ENCODE assay signal across 1 cellular context in the genomic region with DNA sequence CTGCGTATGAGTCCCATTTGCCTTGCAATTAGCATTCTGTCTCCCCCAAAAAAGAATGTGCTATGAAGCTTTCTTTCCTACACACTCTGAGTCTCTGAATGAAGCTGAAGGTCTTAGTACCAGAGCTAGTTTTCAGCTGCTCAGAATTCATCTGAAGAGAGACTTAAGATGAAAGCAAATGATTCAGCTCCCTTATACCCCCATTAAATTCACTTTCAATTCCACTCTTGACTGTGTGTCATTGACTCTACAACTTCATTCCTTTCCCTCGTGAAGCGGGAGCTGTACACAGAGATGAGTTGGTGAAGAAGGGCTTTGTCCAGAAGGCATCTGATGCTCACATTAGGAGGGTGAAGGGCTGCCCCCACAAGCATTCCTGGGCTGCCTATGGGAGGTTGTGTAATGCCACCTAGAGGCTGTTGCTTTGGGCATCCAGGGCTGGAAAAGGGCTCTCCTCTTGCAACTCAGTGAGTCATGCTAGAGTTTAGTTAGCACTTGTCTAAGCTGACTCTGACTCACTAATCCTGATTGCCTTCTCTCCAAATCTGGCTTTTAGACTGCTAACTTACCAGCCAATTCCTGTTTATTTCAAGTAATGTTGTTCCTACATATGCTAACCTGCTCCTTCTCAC.
TF ChIP-seq lines count a peak whose summit lies in the region.

No MANE protein-coding gene starts in this region.

TF ChIP-seq in GM12878, 131 proteins besides CTCF, POLR2A, EP300 and RAD21:
- TF ChIP-seq RUNX3 (IDR thresholded peaks at IDR 0.05; ENCODE audit: low read length) = no peak
- no peak for TF ChIP-seq NR2C2 (IDR thresholded peaks at IDR 0.05; ENCODE audit: borderline replicate concordance, control insufficient read depth, insufficient read length, low read depth)
- TF ChIP-seq ZNF24 (IDR thresholded peaks at IDR 0.05) = no peak
- no peak for TF ChIP-seq EZH2 (IDR thresholded peaks at IDR 0.05; ENCODE audit: borderline replicate concordance, control insufficient read depth, low read depth, low read length)
- TF ChIP-seq ZZZ3 (IDR thresholded peaks at IDR 0.05; ENCODE audit: control insufficient read depth, insufficient read length, low read depth) = no peak
- TF ChIP-seq JUNB (IDR thresholded peaks at IDR 0.05) = no peak
- TF ChIP-seq, protein P1, sequence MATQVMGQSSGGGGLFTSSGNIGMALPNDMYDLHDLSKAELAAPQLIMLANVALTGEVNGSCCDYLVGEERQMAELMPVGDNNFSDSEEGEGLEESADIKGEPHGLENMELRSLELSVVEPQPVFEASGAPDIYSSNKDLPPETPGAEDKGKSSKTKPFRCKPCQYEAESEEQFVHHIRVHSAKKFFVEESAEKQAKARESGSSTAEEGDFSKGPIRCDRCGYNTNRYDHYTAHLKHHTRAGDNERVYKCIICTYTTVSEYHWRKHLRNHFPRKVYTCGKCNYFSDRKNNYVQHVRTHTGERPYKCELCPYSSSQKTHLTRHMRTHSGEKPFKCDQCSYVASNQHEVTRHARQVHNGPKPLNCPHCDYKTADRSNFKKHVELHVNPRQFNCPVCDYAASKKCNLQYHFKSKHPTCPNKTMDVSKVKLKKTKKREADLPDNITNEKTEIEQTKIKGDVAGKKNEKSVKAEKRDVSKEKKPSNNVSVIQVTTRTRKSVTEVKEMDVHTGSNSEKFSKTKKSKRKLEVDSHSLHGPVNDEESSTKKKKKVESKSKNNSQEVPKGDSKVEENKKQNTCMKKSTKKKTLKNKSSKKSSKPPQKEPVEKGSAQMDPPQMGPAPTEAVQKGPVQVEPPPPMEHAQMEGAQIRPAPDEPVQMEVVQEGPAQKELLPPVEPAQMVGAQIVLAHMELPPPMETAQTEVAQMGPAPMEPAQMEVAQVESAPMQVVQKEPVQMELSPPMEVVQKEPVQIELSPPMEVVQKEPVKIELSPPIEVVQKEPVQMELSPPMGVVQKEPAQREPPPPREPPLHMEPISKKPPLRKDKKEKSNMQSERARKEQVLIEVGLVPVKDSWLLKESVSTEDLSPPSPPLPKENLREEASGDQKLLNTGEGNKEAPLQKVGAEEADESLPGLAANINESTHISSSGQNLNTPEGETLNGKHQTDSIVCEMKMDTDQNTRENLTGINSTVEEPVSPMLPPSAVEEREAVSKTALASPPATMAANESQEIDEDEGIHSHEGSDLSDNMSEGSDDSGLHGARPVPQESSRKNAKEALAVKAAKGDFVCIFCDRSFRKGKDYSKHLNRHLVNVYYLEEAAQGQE (IDR thresholded peaks at IDR 0.05; ENCODE audit: low read depth, low read length) = no peak
- no peak for TF ChIP-seq HDGF (IDR thresholded peaks at IDR 0.05)
- TF ChIP-seq NFIC (IDR thresholded peaks at IDR 0.05; ENCODE audit: low read depth, low read length) = no peak
- no peak for TF ChIP-seq STAT1 (conservative IDR thresholded peaks at IDR 0.05)
- TF ChIP-seq EGR1 (IDR thresholded peaks at IDR 0.05; ENCODE audit: borderline replicate concordance in 1 of 2, low read depth in 2 of 2, low read length in 2 of 2) = no peak
- no peak for TF ChIP-seq ASH2L (IDR thresholded peaks at IDR 0.05; ENCODE audit: borderline replicate concordance, low read depth)
- no peak for TF ChIP-seq CHD1 (IDR thresholded peaks at IDR 0.05; ENCODE audit: low read depth, low read length)
- TF ChIP-seq, protein P2, sequence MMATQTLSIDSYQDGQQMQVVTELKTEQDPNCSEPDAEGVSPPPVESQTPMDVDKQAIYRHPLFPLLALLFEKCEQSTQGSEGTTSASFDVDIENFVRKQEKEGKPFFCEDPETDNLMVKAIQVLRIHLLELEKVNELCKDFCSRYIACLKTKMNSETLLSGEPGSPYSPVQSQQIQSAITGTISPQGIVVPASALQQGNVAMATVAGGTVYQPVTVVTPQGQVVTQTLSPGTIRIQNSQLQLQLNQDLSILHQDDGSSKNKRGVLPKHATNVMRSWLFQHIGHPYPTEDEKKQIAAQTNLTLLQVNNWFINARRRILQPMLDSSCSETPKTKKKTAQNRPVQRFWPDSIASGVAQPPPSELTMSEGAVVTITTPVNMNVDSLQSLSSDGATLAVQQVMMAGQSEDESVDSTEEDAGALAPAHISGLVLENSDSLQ (IDR thresholded peaks at IDR 0.05) = no peak
- no peak for TF ChIP-seq NBN (IDR thresholded peaks at IDR 0.05)
